ENCODE assay signal across 19 cellular contexts in genomic region chr4:8230891-8231290, GRCh38. TPM values are rescaled to one million over a fixed set of nuclear protein-coding genes. Genes with fewer than 3 reads are reported as not detected.
"Had no signal": no experiment of that assay in that cellular context is flagged by ENCODE, and none has a peak within 500 bp of the region (broad histone marks: within the 10 kb centered on the region; RNA-seq: fewer than 3 reads in every experiment).

No MANE protein-coding gene starts in this region.

- ATAC-seq: activated CD8-positive, alpha-beta T cell treated with anti-CD3 and anti-CD28 coated beads, Interleukin-2, amount 10 ng/mL, durations not matched to agents 7 days and 5 days; activated naive CD4-positive, alpha-beta T cell treated with anti-CD3 and anti-CD28 coated beads, Interleukin-2, amount 50 U/mL, for 72 hours; body of pancreas had no signal

- H3K79me2 ChIP-seq: parathyroid adenoma had no signal

- H3K36me3 Mint-ChIP-seq: activated naive CD4-positive, alpha-beta T cell treated with anti-CD3 and anti-CD28 coated beads, Interleukin-2, amount 50 U/mL, for 72 hours had no signal

- H3K27ac Mint-ChIP-seq: activated CD8-positive, alpha-beta T cell treated with anti-CD3 and anti-CD28 coated beads, Interleukin-2, amount 10 ng/mL, durations not matched to agents 7 days and 5 days had no signal

- DNase-seq: activated CD4-positive, alpha-beta T cell treated with anti-CD3 and anti-CD28 coated beads for 48 hours; activated CD8-positive, alpha-beta memory T cell treated with anti-CD3 and anti-CD28 coated beads, Interleukin-2, amount 50 U/mL, for 4 hours; activated CD8-positive, alpha-beta T cell treated with anti-CD3 and anti-CD28 coated beads, Interleukin-2, amount 10 ng/mL, durations not matched to agents 7 days and 5 days; activated gamma-delta T cell; activated T-cell treated with anti-CD3 and anti-CD28 coated beads, Interleukin-2, amount 50 U/mL, for 48 hours; body of pancreas; central memory CD4-positive, alpha-beta T cell; cortex of kidney; effector CD4-positive, alpha-beta T cell; foreskin melanocyte; immature natural killer cell; stimulated activated CD4-positive, alpha-beta T cell treated with anti-CD3 and anti-CD28 coated beads, Interleukin-12 subunit alpha, Interleukin-12 subunit beta, amount 100 ng/mL, for 4 hours; stimulated activated CD4-positive, alpha-beta T cell treated with anti-CD3 and anti-CD28 coated beads, Interleukin-2, amount 100 ng/mL, for 24 hours; stimulated activated naive CD4-positive, alpha-beta T cell treated with Interleukin-2 at 50 U/mL for 16 hours; substantia nigra; T-helper 2 cell; trophoblast cell had no signal

- H3K9ac ChIP-seq: parathyroid adenoma had no signal

- H3K9me3 ChIP-seq: body of pancreas had no signal

- H3K4me3 Mint-ChIP-seq: activated CD8-positive, alpha-beta T cell treated with anti-CD3 and anti-CD28 coated beads, Interleukin-2, amount 10 ng/mL, durations not matched to agents 7 days and 5 days had no signal

- H3K4me1 ChIP-seq: parathyroid adenoma had no signal

- H3K27ac ChIP-seq: body of pancreas, parathyroid adenoma had no signal

- H2AFZ ChIP-seq: parathyroid adenoma had no signal

- H3K9me3 Mint-ChIP-seq: activated naive CD4-positive, alpha-beta T cell treated with anti-CD3 and anti-CD28 coated beads, Interleukin-2, amount 50 U/mL, for 72 hours; immature natural killer cell had no signal

- H3K27me3 ChIP-seq: body of pancreas had no signal

- H3K4me3 ChIP-seq: body of pancreas had no signal

RNA-seq across cellular contexts. Expression of gene HTRA3, which starts 38.7 kb away (rescaled TPM):
- total RNA-seq: activated CD8-positive, alpha-beta T cell treated with anti-CD3 and anti-CD28 coated beads, Interleukin-2, amount 10 ng/mL, durations not matched to agents 7 days and 5 days; activated naive CD4-positive, alpha-beta T cell treated with anti-CD3 and anti-CD28 coated beads, Interleukin-2, amount 50 U/mL, for 72 hours had no signal
- polyA plus RNA-seq: immature natural killer cell had no signal
